In genomic region chr9:137878146-137878941, GRCh38 we compare ENCODE assay signal across 8 cellular contexts. TPM values are rescaled to one million over a fixed set of nuclear protein-coding genes. Genes with fewer than 3 reads are reported as not detected.
A peak's percentile ranks its signal among the peaks of the same experiment; 100 is the strongest.
DNase-seq lines count a peak whose midpoint lies in the region; ATAC-seq and TF ChIP-seq lines count a peak whose summit lies in the region.

No MANE protein-coding gene starts in this region.

- POLR2A ChIA-PET in activated CD4-positive, alpha-beta memory T cell treated with anti-CD3 and anti-CD28 coated beads for 36 hours (lab: Charles Lee) = no interaction called here
- POLR2A ChIA-PET in activated CD4-positive, alpha-beta memory T cell treated with anti-CD3 and anti-CD28 coated beads, Interleukin-2, amount 10 ng/mL, durations not matched to agents 7 days and 5 days (lab: Charles Lee) = no interaction called here

- H3K27ac ChIP-seq in uterus (no peak overlapping the region), tibial nerve (no peak overlapping the region)

- H3K4me1 ChIP-seq in uterus (peaks cover 0 to 8% of the 10 kb centered on the region in 2 donors), tibial nerve (peaks cover 0 to 11% (median 3%) of the 10 kb centered on the region in 4 donors)

- ATAC-seq in activated CD8-positive, alpha-beta memory T cell treated with anti-CD3 and anti-CD28 coated beads, Interleukin-2, amount 10 ng/mL, durations not matched to agents 7 days and 5 days = peak; percentile 57
- ATAC-seq in HG02970 (IDR thresholded peaks at IDR 0.05; ENCODE audit: low FRiP score, unreplicated experiment) = no peak

- TF ChIP-seq POLR2A in uterus (IDR thresholded peaks at IDR 0.05) (no peak), tibial nerve (IDR thresholded peaks at IDR 0.05) (no peak)

- CTCF ChIA-PET in activated CD4-positive, alpha-beta memory T cell treated with anti-CD3 and anti-CD28 coated beads for 36 hours (lab: Charles Lee) = no interaction called here
- CTCF ChIA-PET in activated CD4-positive, alpha-beta memory T cell treated with anti-CD3 and anti-CD28 coated beads, Interleukin-2, amount 10 ng/mL, durations not matched to agents 7 days and 5 days (lab: Charles Lee) = no interaction called here
- CTCF ChIA-PET in activated CD8-positive, alpha-beta memory T cell treated with anti-CD3 and anti-CD28 coated beads, Interleukin-2, amount 10 ng/mL, durations not matched to agents 7 days and 5 days (lab: Charles Lee) = no interaction called here

- TF ChIP-seq CTCF in glutamatergic neuron (IDR thresholded peaks at IDR 0.05; ENCODE audit: partially characterized antibody, unreplicated experiment) = no peak
- no peak for TF ChIP-seq CTCF in uterus (IDR thresholded peaks at IDR 0.05)
- no peak for TF ChIP-seq CTCF in tibial nerve (IDR thresholded peaks at IDR 0.05)

- peak; percentile 38 for DNase-seq in activated CD4-positive, alpha-beta memory T cell treated with anti-CD3 and anti-CD28 coated beads for 36 hours
- DNase-seq in activated CD4-positive, alpha-beta memory T cell treated with anti-CD3 and anti-CD28 coated beads, Interleukin-2, amount 10 ng/mL, durations not matched to agents 7 days and 5 days = no peak
- no peak for DNase-seq in activated CD8-positive, alpha-beta memory T cell treated with anti-CD3 and anti-CD28 coated beads, Interleukin-2, amount 10 ng/mL, durations not matched to agents 7 days and 5 days
- DNase-seq in glutamatergic neuron (peak; percentile 80), retina (peak; percentile 86), uterus (no peak), tibial nerve (ENCODE audit: low spot score in 2 of 2) (no peak)

- H3K27me3 ChIP-seq in uterus (peaks cover 0 to 10% of the 10 kb centered on the region in 2 donors), tibial nerve (peaks cover 0 to 44% of the 10 kb centered on the region in 2 donors)

- H3K27ac Mint-ChIP-seq in activated CD4-positive, alpha-beta memory T cell treated with anti-CD3 and anti-CD28 coated beads for 36 hours = no peak overlapping the region
- no peak overlapping the region for H3K27ac Mint-ChIP-seq in activated CD4-positive, alpha-beta memory T cell treated with anti-CD3 and anti-CD28 coated beads, Interleukin-2, amount 10 ng/mL, durations not matched to agents 7 days and 5 days
- no peak overlapping the region for H3K27ac Mint-ChIP-seq in activated CD8-positive, alpha-beta memory T cell treated with anti-CD3 and anti-CD28 coated beads, Interleukin-2, amount 10 ng/mL, durations not matched to agents 7 days and 5 days
- no peak overlapping the region for H3K27ac Mint-ChIP-seq in glutamatergic neuron (ENCODE audit: unreplicated experiment)

- no peaks in the 10 kb centered on the region for H3K4me1 Mint-ChIP-seq in activated CD4-positive, alpha-beta memory T cell treated with anti-CD3 and anti-CD28 coated beads for 36 hours (ENCODE audit: low read depth)
- H3K4me1 Mint-ChIP-seq in activated CD4-positive, alpha-beta memory T cell treated with anti-CD3 and anti-CD28 coated beads, Interleukin-2, amount 10 ng/mL, durations not matched to agents 7 days and 5 days = peaks cover 2% of the 10 kb centered on the region
- H3K4me1 Mint-ChIP-seq in activated CD8-positive, alpha-beta memory T cell treated with anti-CD3 and anti-CD28 coated beads, Interleukin-2, amount 10 ng/mL, durations not matched to agents 7 days and 5 days = no peaks in the 10 kb centered on the region
- H3K4me1 Mint-ChIP-seq in glutamatergic neuron (ENCODE audit: low read depth, unreplicated experiment) = peaks cover 18% of the 10 kb centered on the region

- no peak overlapping the region for H3K4me3 Mint-ChIP-seq in activated CD4-positive, alpha-beta memory T cell treated with anti-CD3 and anti-CD28 coated beads for 36 hours
- H3K4me3 Mint-ChIP-seq in activated CD4-positive, alpha-beta memory T cell treated with anti-CD3 and anti-CD28 coated beads, Interleukin-2, amount 10 ng/mL, durations not matched to agents 7 days and 5 days = no peak overlapping the region
- H3K4me3 Mint-ChIP-seq in activated CD8-positive, alpha-beta memory T cell treated with anti-CD3 and anti-CD28 coated beads, Interleukin-2, amount 10 ng/mL, durations not matched to agents 7 days and 5 days = no peak overlapping the region
- peak overlapping the region; percentile 81 for H3K4me3 Mint-ChIP-seq in glutamatergic neuron (ENCODE audit: unreplicated experiment)

- H3K27me3 Mint-ChIP-seq in activated CD4-positive, alpha-beta memory T cell treated with anti-CD3 and anti-CD28 coated beads for 36 hours = peaks cover 35% of the 10 kb centered on the region
- peaks cover 9% of the 10 kb centered on the region for H3K27me3 Mint-ChIP-seq in activated CD4-positive, alpha-beta memory T cell treated with anti-CD3 and anti-CD28 coated beads, Interleukin-2, amount 10 ng/mL, durations not matched to agents 7 days and 5 days
- peaks cover 6% of the 10 kb centered on the region for H3K27me3 Mint-ChIP-seq in activated CD8-positive, alpha-beta memory T cell treated with anti-CD3 and anti-CD28 coated beads, Interleukin-2, amount 10 ng/mL, durations not matched to agents 7 days and 5 days
- peaks cover 16% of the 10 kb centered on the region for H3K27me3 Mint-ChIP-seq in glutamatergic neuron (ENCODE audit: unreplicated experiment)

- WGBS in tibial nerve, 2 donors = 6 to 7% methylated on average over 3 to 27 of the region's 101 CpGs

- H3K4me3 ChIP-seq in uterus = no peak overlapping the region
- peak overlapping the region in 2 of 4 donors; percentile 29 to 33 for H3K4me3 ChIP-seq in tibial nerve

- intact Hi-C loops in activated CD4-positive, alpha-beta memory T cell treated with anti-CD3 and anti-CD28 coated beads for 36 hours (cut with micrococcal nuclease) = no loop called here
- intact Hi-C loops in uterus (cut with DNase I; ENCODE audit: low total_unique reads) = no loop called here

- no peaks in the 10 kb centered on the region for H3K9me3 Mint-ChIP-seq in activated CD4-positive, alpha-beta memory T cell treated with anti-CD3 and anti-CD28 coated beads for 36 hours
- no peaks in the 10 kb centered on the region for H3K9me3 Mint-ChIP-seq in activated CD4-positive, alpha-beta memory T cell treated with anti-CD3 and anti-CD28 coated beads, Interleukin-2, amount 10 ng/mL, durations not matched to agents 7 days and 5 days
- H3K9me3 Mint-ChIP-seq in activated CD8-positive, alpha-beta memory T cell treated with anti-CD3 and anti-CD28 coated beads, Interleukin-2, amount 10 ng/mL, durations not matched to agents 7 days and 5 days (ENCODE audit: low read depth) = no peaks in the 10 kb centered on the region
- peaks cover 3% of the 10 kb centered on the region for H3K9me3 Mint-ChIP-seq in glutamatergic neuron (ENCODE audit: unreplicated experiment)

- no peak for TF ChIP-seq EP300 in tibial nerve (IDR thresholded peaks at IDR 0.05)

- H3K36me3 Mint-ChIP-seq in activated CD4-positive, alpha-beta memory T cell treated with anti-CD3 and anti-CD28 coated beads for 36 hours = peaks cover 2% of the 10 kb centered on the region
- H3K36me3 Mint-ChIP-seq in activated CD4-positive, alpha-beta memory T cell treated with anti-CD3 and anti-CD28 coated beads, Interleukin-2, amount 10 ng/mL, durations not matched to agents 7 days and 5 days (ENCODE audit: low read depth) = no peaks in the 10 kb centered on the region
- peaks cover 3% of the 10 kb centered on the region for H3K36me3 Mint-ChIP-seq in activated CD8-positive, alpha-beta memory T cell treated with anti-CD3 and anti-CD28 coated beads, Interleukin-2, amount 10 ng/mL, durations not matched to agents 7 days and 5 days
- H3K36me3 Mint-ChIP-seq in glutamatergic neuron (ENCODE audit: unreplicated experiment) = peaks cover 10% of the 10 kb centered on the region

- no peaks in the 10 kb centered on the region for H3K9me3 ChIP-seq in uterus
- H3K9me3 ChIP-seq in tibial nerve = peaks cover 0 to 20% (median 0%) of the 10 kb centered on the region in 4 donors

- H3K36me3 ChIP-seq in uterus = no peaks in the 10 kb centered on the region
- no peaks in the 10 kb centered on the region for H3K36me3 ChIP-seq in tibial nerve

RNA-seq across cellular contexts. Expression of gene CACNA1B, which starts 0.8 kb away (rescaled TPM):
- total RNA-seq in activated CD4-positive, alpha-beta memory T cell treated with anti-CD3 and anti-CD28 coated beads for 36 hours = under 1 TPM; 0.02 to 0.17 TPM
- total RNA-seq in activated CD4-positive, alpha-beta memory T cell treated with anti-CD3 and anti-CD28 coated beads, Interleukin-2, amount 10 ng/mL, durations not matched to agents 7 days and 5 days = not detected
- not detected for total RNA-seq in activated CD8-positive, alpha-beta memory T cell treated with anti-CD3 and anti-CD28 coated beads, Interleukin-2, amount 10 ng/mL, durations not matched to agents 7 days and 5 days
- total RNA-seq in glutamatergic neuron (ENCODE audit: unreplicated experiment) (84.4 TPM), uterus (under 1 TPM in 2 of 4 donors, not detected in 2; 0.12 to 0.97 TPM), tibial nerve (under 1 TPM in 2 of 4 donors, not detected in 2; under 0.01 TPM)

Comparison
In these comparisons a context has a peak if more than half of its experiments do, and no peak if none do; other contexts are left out.
1. DNase-seq: peak in activated CD4-positive, alpha-beta memory T cell treated with anti-CD3 and anti-CD28 coated beads for 36 hours (single experiment), glutamatergic neuron (single experiment) and retina (single experiment); none in activated CD4-positive, alpha-beta memory T cell treated with anti-CD3 and anti-CD28 coated beads, Interleukin-2, amount 10 ng/mL, durations not matched to agents 7 days and 5 days (single experiment), activated CD8-positive, alpha-beta memory T cell treated with anti-CD3 and anti-CD28 coated beads, Interleukin-2, amount 10 ng/mL, durations not matched to agents 7 days and 5 days (single experiment), uterus (0 of 2) and tibial nerve (0 of 2).
2. RNA of gene CACNA1B, which starts 0.8 kb away (total RNA-seq): 84.4 TPM in glutamatergic neuron (single experiment); 0.02 to 0.17 TPM in activated CD4-positive, alpha-beta memory T cell treated with anti-CD3 and anti-CD28 coated beads for 36 hours, 0.12 to 0.97 TPM in uterus, not detected in activated CD4-positive, alpha-beta memory T cell treated with anti-CD3 and anti-CD28 coated beads, Interleukin-2, amount 10 ng/mL, durations not matched to agents 7 days and 5 days, not detected in activated CD8-positive, alpha-beta memory T cell treated with anti-CD3 and anti-CD28 coated beads, Interleukin-2, amount 10 ng/mL, durations not matched to agents 7 days and 5 days and under 0.01 TPM in tibial nerve; every median in the first group is over 10 times any median in the second.